ENCODE assay signal across 14 cellular contexts in the genomic region with DNA sequence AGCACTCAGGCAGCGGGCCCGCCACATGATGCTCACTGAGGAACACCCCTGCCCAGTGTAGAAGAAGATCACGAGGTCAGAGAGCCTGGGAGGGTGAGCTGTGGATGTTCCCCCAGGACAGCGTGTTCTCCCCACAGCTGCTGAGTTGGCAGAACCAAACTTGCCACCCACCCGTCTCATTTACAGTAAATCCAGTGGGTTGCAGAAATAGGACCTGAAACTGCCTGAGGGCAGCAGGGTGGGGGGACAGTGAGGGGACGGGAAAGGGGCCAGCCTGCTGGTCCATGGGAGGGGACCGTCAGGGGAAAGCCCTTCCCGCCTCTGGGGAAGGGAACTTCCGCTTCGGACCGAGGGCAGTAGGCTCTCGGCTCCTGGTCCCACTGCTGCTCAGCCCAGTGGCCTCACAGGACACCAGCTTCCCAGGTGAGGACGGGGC. TPM values are rescaled to one million over a fixed set of nuclear protein-coding genes. Genes with fewer than 3 reads are reported as not detected.
DNase-seq lines count a peak whose midpoint lies in the region; FAIRE-seq lines count a peak whose summit lies in the region.
"Had no signal": no experiment of that assay in that cellular context is flagged by ENCODE, and none has a peak within 500 bp of the region (broad histone marks: within the 10 kb centered on the region; RNA-seq: fewer than 3 reads in every experiment).

A gene with protein sequence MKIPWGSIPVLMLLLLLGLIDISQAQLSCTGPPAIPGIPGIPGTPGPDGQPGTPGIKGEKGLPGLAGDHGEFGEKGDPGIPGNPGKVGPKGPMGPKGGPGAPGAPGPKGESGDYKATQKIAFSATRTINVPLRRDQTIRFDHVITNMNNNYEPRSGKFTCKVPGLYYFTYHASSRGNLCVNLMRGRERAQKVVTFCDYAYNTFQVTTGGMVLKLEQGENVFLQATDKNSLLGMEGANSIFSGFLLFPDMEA (plus strand): TSS at position 356 of the 436 bp plus-strand sequence. CDS start 6,227 bp downstream, outside the sequence.

- peaks cover 15 to 83% (median 21%) of the 10 kb centered on the region in 10 experiments for H3K4me1 ChIP-seq in BLaER1 treated with 17β-estradiol and CSF1 and Interleukin-3, amounts not matched to agents 10 nM and 100 nM
- H3K4me1 ChIP-seq in small intestine (ENCODE audit: control insufficient read depth in 2 of 2, insufficient read depth in 1 of 2, low read depth in 1 of 2, low read length in 1 of 2): no peaks in the 10 kb centered on the region

- H4K20me1 ChIP-seq in BLaER1 treated with 17β-estradiol and CSF1 and Interleukin-3, amounts not matched to agents 10 nM and 100 nM: peaks cover 0 to 47% (median 0%) of the 10 kb centered on the region in 11 experiments; a peak in 6 of 22 replicates

- peak within 1 kb of the TSS in 3 of 11 experiments; percentile 37 to 84 (median 81); a peak in 7 of 22 replicates for H3K9ac ChIP-seq in BLaER1 treated with 17β-estradiol and CSF1 and Interleukin-3, amounts not matched to agents 10 nM and 100 nM

- H3K27me3 ChIP-seq in BLaER1 treated with 17β-estradiol and CSF1 and Interleukin-3, amounts not matched to agents 10 nM and 100 nM: no peaks in the 10 kb centered on the region
- H3K27me3 ChIP-seq in small intestine (ENCODE audit: control insufficient read depth in 2 of 2, insufficient read depth in 2 of 2, low read length in 2 of 2): no peaks in the 10 kb centered on the region

- H3K4me3 ChIP-seq in BLaER1 treated with 17β-estradiol and CSF1 and Interleukin-3, amounts not matched to agents 10 nM and 100 nM: peak within 1 kb of the TSS in 3 of 10 experiments; percentile 58 to 75 (median 73); a peak in 6 of 20 replicates
- no peak within 1 kb of the TSS for H3K4me3 ChIP-seq in small intestine (ENCODE audit: low read depth in 1 of 2, low read length in 2 of 2)

- no peak for FAIRE-seq in small intestine (lab: Jason Lieb, UNC)

- H3K27ac ChIP-seq in BLaER1 treated with 17β-estradiol and CSF1 and Interleukin-3, amounts not matched to agents 10 nM and 100 nM: peak within 1 kb of the TSS in 7 of 11 experiments; percentile 3 to 81 (median 38); a peak in 10 of 22 replicates
- H3K27ac ChIP-seq in small intestine (ENCODE audit: low read depth in 1 of 2, low read length in 1 of 2): peak within 1 kb of the TSS in 1 of 2 donors; percentile 32
- H3K27ac ChIP-seq: HL-60 had no signal

- H3K9me3 ChIP-seq in BLaER1 treated with 17β-estradiol and CSF1 and Interleukin-3, amounts not matched to agents 10 nM and 100 nM (replicated peaks in 1 of 11): no peaks in the 10 kb centered on the region
- no peaks in the 10 kb centered on the region for H3K9me3 ChIP-seq in small intestine (ENCODE audit: control insufficient read depth, low read depth)

- intact Hi-C loops in head of caudate nucleus (cut with DNase I): no loop called here

- DNase-seq in head of caudate nucleus: peak in 36 of 42 donors; percentile 23 to 70 (median 52)
- DNase-seq in mesenteric fat pad (ENCODE audit: low spot score): no peak
- no peak for DNase-seq in small intestine
- DNase-seq in GM19240 (ENCODE audit: insufficient read length, low spot score): no peak
- no peak for DNase-seq in NCI-H1092 treated with DMSO at 0.1 percent for 48 hours (lab: John Stamatoyannopoulos, UW)
- no peak for DNase-seq in NCI-H2171 (lab: John Stamatoyannopoulos, UW)
- DNase-seq in NCI-H2107 treated with DMSO at 0.1 percent for 48 hours (lab: John Stamatoyannopoulos, UW; ENCODE audit: unreplicated experiment): no peak
- DNase-seq: activated CD4-positive, alpha-beta T cell treated with anti-CD3 and anti-CD28 coated beads, Interleukin-2, amount 50 U/mL, for 48 hours; activated gamma-delta T cell; T-helper 9 cell had no signal

- H3K36me3 ChIP-seq in BLaER1 treated with 17β-estradiol and CSF1 and Interleukin-3, amounts not matched to agents 10 nM and 100 nM: peaks cover 0 to 58% (median 0%) of the 10 kb centered on the region in 11 experiments; a peak in 4 of 22 replicates
- H3K36me3 ChIP-seq in small intestine (ENCODE audit: control insufficient read depth in 2 of 2, insufficient read depth in 2 of 2, low read length in 2 of 2): no peaks in the 10 kb centered on the region

- peak within 1 kb of the TSS; percentile 23 to 98 (median 51); a peak in 19 of 22 replicates for H3K4me2 ChIP-seq in BLaER1 treated with 17β-estradiol and CSF1 and Interleukin-3, amounts not matched to agents 10 nM and 100 nM

- 72 to 80% (median 78%) methylated on average over 10 to 13 of the region's 13 CpGs for WGBS in small intestine, 3 donors

RNA-seq across cellular contexts. Expression of the gene that starts here (rescaled TPM):
- 531 TPM for total RNA-seq in mesenteric fat pad
- polyA plus RNA-seq in small intestine: 100 to 1,000 TPM in 2 of 3 donors, 10 to 100 TPM in 1; 33.5 to 255 (median 119) TPM
- total RNA-seq: A673, fibroblast of lung had no signal
- polyA plus RNA-seq: fibroblast of lung had no signal

Comparison
In these comparisons a context has a peak if more than half of its experiments do, and no peak if none do; other contexts are left out.
1. DNase-seq: peak in head of caudate nucleus (36 of 42); none in mesenteric fat pad (single experiment), small intestine (single experiment), GM19240 (single experiment), NCI-H1092 treated with DMSO at 0.1 percent for 48 hours (single experiment), NCI-H2171 (single experiment) and NCI-H2107 treated with DMSO at 0.1 percent for 48 hours (single experiment).